1 cellular context compared by ENCODE assay signal in the genomic region with DNA sequence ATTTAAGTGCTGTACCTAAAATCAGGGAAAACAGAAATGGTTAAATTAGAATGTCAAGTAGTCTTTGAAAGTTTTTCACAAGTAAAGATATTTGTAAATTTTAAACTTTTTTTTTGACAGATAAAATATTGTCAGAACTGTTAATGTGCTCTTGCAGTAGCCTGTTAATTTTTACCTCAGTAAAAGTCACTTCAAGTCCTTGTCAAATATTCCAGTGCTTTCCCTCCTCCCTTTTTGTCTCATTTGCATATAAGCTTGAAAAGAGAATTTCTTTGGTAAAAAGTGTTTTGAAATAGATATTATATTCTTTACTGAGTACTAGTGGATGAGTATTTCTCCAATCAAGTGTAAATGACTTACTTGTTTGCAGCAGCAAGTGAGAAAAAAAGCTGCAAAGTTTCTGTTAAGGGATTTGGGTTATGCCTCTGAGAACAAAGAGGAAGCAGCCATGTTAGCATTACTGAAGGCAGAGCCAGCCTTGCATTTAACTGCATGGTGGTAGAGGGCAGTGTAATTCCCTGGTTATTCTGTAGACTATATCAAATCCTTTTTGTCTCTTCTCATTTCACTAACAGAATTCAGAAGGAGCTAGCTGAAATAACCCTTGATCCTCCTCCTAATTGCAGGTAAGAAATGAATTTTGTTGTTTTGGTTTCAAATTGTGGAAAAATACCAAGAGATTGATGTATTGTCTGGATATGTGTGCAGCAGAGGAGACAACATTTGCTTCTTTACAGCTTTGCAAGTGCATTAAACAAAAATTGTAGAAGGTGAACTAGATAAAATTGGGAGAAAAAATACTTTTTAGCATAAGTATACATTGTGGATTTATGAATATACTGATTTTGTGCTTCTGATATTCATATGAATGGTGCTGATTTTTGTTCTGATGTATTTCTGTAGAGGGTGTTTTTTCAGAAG.
A peak's percentile ranks its signal among the peaks of the same experiment; 100 is the strongest.
TF ChIP-seq lines count a peak whose summit lies in the region.

No MANE protein-coding gene starts in this region.

TF ChIP-seq in HepG2, 621 proteins besides CTCF, POLR2A, EP300 and RAD21 (continues in another document):
- TF ChIP-seq RXRB (CRISPR knock-in tag; IDR thresholded peaks at IDR 0.05; ENCODE audit: borderline replicate concordance) (peak; percentile 29; the same call in 1 of the 2 replicates), RCOR2 (CRISPR knock-in tag; IDR thresholded peaks at IDR 0.05) (peak; percentile 11; the same call in 1 of the 2 replicates), ZNF331 (CRISPR knock-in tag; IDR thresholded peaks at IDR 0.05) (peak; percentile 45; the same call in 1 of the 2 replicates), FOXK1 (CRISPR knock-in tag; IDR thresholded peaks at IDR 0.05; ENCODE audit: borderline replicate concordance, low read depth) (0 out of 2 replicates have a peak, but pooled peaks have one; percentile 23), FOXA1 (IDR thresholded peaks at IDR 0.05) (no peak), FOXA1 (CRISPR knock-in tag; IDR thresholded peaks at IDR 0.05) (0 out of 2 replicates have a peak, but pooled peaks have one; percentile 15), DNMT3B (CRISPR knock-in tag; conservative IDR thresholded peaks at IDR 0.05) (peak; percentile 73; the same call in 1 of the 2 replicates), AGO1 (IDR thresholded peaks at IDR 0.05; ENCODE audit: low read depth, low read length, poor library complexity, severe bottlenecking) (no peak), MIER2 (CRISPR knock-in tag; IDR thresholded peaks at IDR 0.05) (0 out of 2 replicates have a peak, but pooled peaks have one; percentile 23), ZFX (CRISPR knock-in tag; IDR thresholded peaks at IDR 0.05; ENCODE audit: low read depth) (no peak), MIXL1 (CRISPR knock-in tag; IDR thresholded peaks at IDR 0.05) (peak; percentile 50; the same call in 1 of the 2 replicates), ZNF614 (CRISPR knock-in tag; IDR thresholded peaks at IDR 0.05; ENCODE audit: borderline replicate concordance) (peak; percentile 69), ASH2L (IDR thresholded peaks at IDR 0.05; ENCODE audit: insufficient read length, low read depth, low read length) (peak; percentile 86), NKX3-1 (CRISPR knock-in tag; IDR thresholded peaks at IDR 0.05) (peak; percentile 27; the same call in 1 of the 2 replicates), ISL2 (CRISPR knock-in tag; IDR thresholded peaks at IDR 0.05) (0 out of 2 replicates have a peak, but pooled peaks have one; percentile 21), TEAD3 (CRISPR knock-in tag; optimal IDR thresholded peaks at IDR 0.05; ENCODE audit: borderline replicate concordance) (peak; percentile 53), KMT2A (CRISPR knock-in tag; IDR thresholded peaks at IDR 0.05) (peak; percentile 53; the same call in 1 of the 2 replicates), PITX1 (CRISPR knock-in tag; IDR thresholded peaks at IDR 0.05) (no peak), HDAC2 (CRISPR knock-in tag; IDR thresholded peaks at IDR 0.05) (peak; percentile 56), MED1 (CRISPR knock-in tag; IDR thresholded peaks at IDR 0.05) (peak; percentile 27; the same call in 1 of the 2 replicates), SAP130 (CRISPR knock-in tag; IDR thresholded peaks at IDR 0.05; ENCODE audit: low read depth) (peak; percentile 66), ELF3 (CRISPR knock-in tag; IDR thresholded peaks at IDR 0.05) (peak; percentile 61; the same call in 1 of the 2 replicates), KDM6A (CRISPR knock-in tag; IDR thresholded peaks at IDR 0.05; ENCODE audit: low read depth) (no peak), POGZ (CRISPR knock-in tag; IDR thresholded peaks at IDR 0.05) (no peak), YY1 (IDR thresholded peaks at IDR 0.05; ENCODE audit: insufficient read depth, insufficient replicate concordance, low read depth, low read length) (peak; percentile 82), SUZ12 (IDR thresholded peaks at IDR 0.05; ENCODE audit: low read depth, low read length) (no peak), MAFK (conservative IDR thresholded peaks at IDR 0.05 in 1 of 2, IDR thresholded peaks at IDR 0.05 in 1 of 2; ENCODE audit: low read length in 2 of 2) (0 out of 4 replicates have a peak, but pooled peaks of 1 of the 2 experiments have one; percentile 1), RFXANK (CRISPR knock-in tag; IDR thresholded peaks at IDR 0.05) (no peak), KAT8 (CRISPR knock-in tag; IDR thresholded peaks at IDR 0.05) (peak; percentile 72), SOX5 (CRISPR knock-in tag; IDR thresholded peaks at IDR 0.05; ENCODE audit: borderline replicate concordance) (peak; percentile 67; the same call in 1 of the 2 replicates), SOX6 (IDR thresholded peaks at IDR 0.05) (no peak), SOX6 (CRISPR knock-in tag; IDR thresholded peaks at IDR 0.05) (peak; percentile 43; the same call in 1 of the 2 replicates), HOXA3 (CRISPR knock-in tag; IDR thresholded peaks at IDR 0.05) (no peak; the same call in 1 of the 2 replicates), ZNF747 (CRISPR knock-in tag; IDR thresholded peaks at IDR 0.05; ENCODE audit: borderline replicate concordance) (no peak), ZNF644 (CRISPR knock-in tag; IDR thresholded peaks at IDR 0.05; ENCODE audit: low read depth) (peak; percentile 37; the same call in 1 of the 2 replicates), FOXJ3 (CRISPR knock-in tag; IDR thresholded peaks at IDR 0.05; ENCODE audit: borderline replicate concordance) (peak; percentile 28; the same call in 1 of the 2 replicates), SP5 (CRISPR knock-in tag; IDR thresholded peaks at IDR 0.05; ENCODE audit: borderline replicate concordance, low read depth) (0 out of 2 replicates have a peak, but pooled peaks have one; percentile 15)
- TF ChIP-seq, protein P1, sequence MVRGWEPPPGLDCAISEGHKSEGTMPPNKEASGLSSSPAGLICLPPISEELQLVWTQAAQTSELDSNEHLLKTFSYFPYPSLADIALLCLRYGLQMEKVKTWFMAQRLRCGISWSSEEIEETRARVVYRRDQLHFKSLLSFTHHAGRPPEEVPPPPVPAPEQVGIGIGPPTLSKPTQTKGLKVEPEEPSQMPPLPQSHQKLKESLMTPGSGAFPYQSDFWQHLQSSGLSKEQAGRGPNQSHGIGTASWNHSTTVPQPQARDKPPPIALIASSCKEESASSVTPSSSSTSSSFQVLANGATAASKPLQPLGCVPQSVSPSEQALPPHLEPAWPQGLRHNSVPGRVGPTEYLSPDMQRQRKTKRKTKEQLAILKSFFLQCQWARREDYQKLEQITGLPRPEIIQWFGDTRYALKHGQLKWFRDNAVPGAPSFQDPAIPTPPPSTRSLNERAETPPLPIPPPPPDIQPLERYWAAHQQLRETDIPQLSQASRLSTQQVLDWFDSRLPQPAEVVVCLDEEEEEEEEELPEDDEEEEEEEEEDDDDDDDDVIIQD (CRISPR knock-in tag; IDR thresholded peaks at IDR 0.05; ENCODE audit: low read depth) = peak; percentile 73; the same call in 1 of the 2 replicates
- TF ChIP-seq, protein P2, sequence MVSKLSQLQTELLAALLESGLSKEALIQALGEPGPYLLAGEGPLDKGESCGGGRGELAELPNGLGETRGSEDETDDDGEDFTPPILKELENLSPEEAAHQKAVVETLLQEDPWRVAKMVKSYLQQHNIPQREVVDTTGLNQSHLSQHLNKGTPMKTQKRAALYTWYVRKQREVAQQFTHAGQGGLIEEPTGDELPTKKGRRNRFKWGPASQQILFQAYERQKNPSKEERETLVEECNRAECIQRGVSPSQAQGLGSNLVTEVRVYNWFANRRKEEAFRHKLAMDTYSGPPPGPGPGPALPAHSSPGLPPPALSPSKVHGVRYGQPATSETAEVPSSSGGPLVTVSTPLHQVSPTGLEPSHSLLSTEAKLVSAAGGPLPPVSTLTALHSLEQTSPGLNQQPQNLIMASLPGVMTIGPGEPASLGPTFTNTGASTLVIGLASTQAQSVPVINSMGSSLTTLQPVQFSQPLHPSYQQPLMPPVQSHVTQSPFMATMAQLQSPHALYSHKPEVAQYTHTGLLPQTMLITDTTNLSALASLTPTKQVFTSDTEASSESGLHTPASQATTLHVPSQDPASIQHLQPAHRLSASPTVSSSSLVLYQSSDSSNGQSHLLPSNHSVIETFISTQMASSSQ (IDR thresholded peaks at IDR 0.05; ENCODE audit: low read depth) = peak; percentile 54; the same call in 1 of the 2 replicates
- TF ChIP-seq, protein P2 (CRISPR knock-in tag; IDR thresholded peaks at IDR 0.05; ENCODE audit: borderline replicate concordance) = no peak
- TF ChIP-seq, protein P3, sequence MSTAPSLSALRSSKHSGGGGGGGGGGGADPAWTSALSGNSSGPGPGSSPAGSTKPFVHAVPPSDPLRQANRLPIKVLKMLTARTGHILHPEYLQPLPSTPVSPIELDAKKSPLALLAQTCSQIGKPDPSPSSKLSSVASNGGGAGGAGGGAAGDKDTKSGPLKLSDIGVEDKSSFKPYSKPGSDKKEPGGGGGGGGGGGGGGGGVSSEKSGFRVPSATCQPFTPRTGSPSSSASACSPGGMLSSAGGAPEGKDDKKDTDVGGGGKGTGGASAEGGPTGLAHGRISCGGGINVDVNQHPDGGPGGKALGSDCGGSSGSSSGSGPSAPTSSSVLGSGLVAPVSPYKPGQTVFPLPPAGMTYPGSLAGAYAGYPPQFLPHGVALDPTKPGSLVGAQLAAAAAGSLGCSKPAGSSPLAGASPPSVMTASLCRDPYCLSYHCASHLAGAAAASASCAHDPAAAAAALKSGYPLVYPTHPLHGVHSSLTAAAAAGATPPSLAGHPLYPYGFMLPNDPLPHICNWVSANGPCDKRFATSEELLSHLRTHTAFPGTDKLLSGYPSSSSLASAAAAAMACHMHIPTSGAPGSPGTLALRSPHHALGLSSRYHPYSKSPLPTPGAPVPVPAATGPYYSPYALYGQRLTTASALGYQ (CRISPR knock-in tag; IDR thresholded peaks at IDR 0.05) = 0 out of 2 replicates have a peak, but pooled peaks have one; percentile 3
- TF ChIP-seq, protein P4, sequence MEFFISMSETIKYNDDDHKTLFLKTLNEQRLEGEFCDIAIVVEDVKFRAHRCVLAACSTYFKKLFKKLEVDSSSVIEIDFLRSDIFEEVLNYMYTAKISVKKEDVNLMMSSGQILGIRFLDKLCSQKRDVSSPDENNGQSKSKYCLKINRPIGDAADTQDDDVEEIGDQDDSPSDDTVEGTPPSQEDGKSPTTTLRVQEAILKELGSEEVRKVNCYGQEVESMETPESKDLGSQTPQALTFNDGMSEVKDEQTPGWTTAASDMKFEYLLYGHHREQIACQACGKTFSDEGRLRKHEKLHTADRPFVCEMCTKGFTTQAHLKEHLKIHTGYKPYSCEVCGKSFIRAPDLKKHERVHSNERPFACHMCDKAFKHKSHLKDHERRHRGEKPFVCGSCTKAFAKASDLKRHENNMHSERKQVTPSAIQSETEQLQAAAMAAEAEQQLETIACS (CRISPR knock-in tag; IDR thresholded peaks at IDR 0.05) = 0 out of 2 replicates have a peak, but pooled peaks have one; percentile 24
- TF ChIP-seq, protein P5, sequence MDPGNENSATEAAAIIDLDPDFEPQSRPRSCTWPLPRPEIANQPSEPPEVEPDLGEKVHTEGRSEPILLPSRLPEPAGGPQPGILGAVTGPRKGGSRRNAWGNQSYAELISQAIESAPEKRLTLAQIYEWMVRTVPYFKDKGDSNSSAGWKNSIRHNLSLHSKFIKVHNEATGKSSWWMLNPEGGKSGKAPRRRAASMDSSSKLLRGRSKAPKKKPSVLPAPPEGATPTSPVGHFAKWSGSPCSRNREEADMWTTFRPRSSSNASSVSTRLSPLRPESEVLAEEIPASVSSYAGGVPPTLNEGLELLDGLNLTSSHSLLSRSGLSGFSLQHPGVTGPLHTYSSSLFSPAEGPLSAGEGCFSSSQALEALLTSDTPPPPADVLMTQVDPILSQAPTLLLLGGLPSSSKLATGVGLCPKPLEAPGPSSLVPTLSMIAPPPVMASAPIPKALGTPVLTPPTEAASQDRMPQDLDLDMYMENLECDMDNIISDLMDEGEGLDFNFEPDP (CRISPR knock-in tag; conservative IDR thresholded peaks at IDR 0.05) = no peak
- TF ChIP-seq, protein P6, sequence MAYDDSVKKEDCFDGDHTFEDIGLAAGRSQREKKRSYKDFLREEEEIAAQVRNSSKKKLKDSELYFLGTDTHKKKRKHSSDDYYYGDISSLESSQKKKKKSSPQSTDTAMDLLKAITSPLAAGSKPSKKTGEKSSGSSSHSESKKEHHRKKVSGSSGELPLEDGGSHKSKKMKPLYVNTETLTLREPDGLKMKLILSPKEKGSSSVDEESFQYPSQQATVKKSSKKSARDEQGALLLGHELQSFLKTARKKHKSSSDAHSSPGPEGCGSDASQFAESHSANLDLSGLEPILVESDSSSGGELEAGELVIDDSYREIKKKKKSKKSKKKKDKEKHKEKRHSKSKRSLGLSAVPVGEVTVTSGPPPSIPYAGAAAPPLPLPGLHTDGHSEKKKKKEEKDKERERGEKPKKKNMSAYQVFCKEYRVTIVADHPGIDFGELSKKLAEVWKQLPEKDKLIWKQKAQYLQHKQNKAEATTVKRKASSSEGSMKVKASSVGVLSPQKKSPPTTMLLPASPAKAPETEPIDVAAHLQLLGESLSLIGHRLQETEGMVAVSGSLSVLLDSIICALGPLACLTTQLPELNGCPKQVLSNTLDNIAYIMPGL (CRISPR knock-in tag; IDR thresholded peaks at IDR 0.05; ENCODE audit: borderline replicate concordance in 1 of 2, low read depth in 1 of 2) = 0 out of 4 replicates have a peak, but pooled peaks of 1 of the 2 experiments have one; percentile 43
- TF ChIP-seq, protein P7, sequence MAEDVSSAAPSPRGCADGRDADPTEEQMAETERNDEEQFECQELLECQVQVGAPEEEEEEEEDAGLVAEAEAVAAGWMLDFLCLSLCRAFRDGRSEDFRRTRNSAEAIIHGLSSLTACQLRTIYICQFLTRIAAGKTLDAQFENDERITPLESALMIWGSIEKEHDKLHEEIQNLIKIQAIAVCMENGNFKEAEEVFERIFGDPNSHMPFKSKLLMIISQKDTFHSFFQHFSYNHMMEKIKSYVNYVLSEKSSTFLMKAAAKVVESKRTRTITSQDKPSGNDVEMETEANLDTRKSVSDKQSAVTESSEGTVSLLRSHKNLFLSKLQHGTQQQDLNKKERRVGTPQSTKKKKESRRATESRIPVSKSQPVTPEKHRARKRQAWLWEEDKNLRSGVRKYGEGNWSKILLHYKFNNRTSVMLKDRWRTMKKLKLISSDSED (CRISPR knock-in tag; IDR thresholded peaks at IDR 0.05) = no peak
